ENCODE assay signal across 11 cellular contexts in the genomic region with DNA sequence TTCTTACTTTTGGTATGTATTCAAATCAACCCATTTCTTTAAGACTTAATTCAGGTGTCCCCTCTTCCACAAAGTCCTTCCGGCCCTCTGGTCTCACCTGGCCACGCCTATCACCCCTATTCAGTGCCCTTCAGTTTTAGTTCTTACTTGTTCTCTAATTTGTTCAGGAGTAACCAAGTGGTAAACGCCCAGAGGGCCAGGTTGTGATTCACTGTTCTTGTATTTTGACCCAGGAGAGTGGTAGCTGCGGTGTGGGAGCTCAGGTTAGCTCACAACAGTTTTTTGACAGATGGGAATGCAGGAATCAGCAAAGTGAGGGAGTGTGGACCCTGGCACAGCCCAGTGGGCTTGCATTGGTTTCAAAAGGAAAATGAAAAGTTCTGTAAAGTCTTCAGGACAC.
DNase-seq lines count a peak whose midpoint lies in the region; ATAC-seq lines count a peak whose summit lies in the region.
"Had no signal": no experiment of that assay in that cellular context is flagged by ENCODE, and none has a peak within 500 bp of the region (broad histone marks: within the 10 kb centered on the region; RNA-seq: fewer than 3 reads in every experiment).

No MANE protein-coding gene starts in this region.

- H3K27ac Mint-ChIP-seq in activated CD4-positive, alpha-beta T cell treated with anti-CD3 and anti-CD28 coated beads, Interleukin-2, amount 10 ng/mL, durations not matched to agents 24 days and 14 days: peak overlapping the region; percentile 84
- peak overlapping the region; percentile 87 to 91 for H3K27ac Mint-ChIP-seq in T-cell
- H3K27ac Mint-ChIP-seq in stimulated activated effector memory CD8-positive, alpha-beta T cell treated with anti-CD3 and anti-CD28 coated beads, Interleukin-12 subunit alpha, Interleukin-12 subunit beta, amount 100 ng/mL, for 72 hours: peak overlapping the region; percentile 70

- ATAC-seq in T-cell (replicated peaks in 1 of 4) (peak in 1 of 4 experiments; percentile 20), GM21576 (IDR thresholded peaks at IDR 0.05; ENCODE audit: unreplicated experiment) (no peak)
- ATAC-seq in stimulated activated effector memory CD8-positive, alpha-beta T cell treated with anti-CD3 and anti-CD28 coated beads, Interleukin-12 subunit alpha, Interleukin-12 subunit beta, amount 100 ng/mL, for 72 hours: no peak

- CTCF ChIA-PET in T-cell (lab: Charles Lee): interaction anchor here (0.6 to 5.0 kb wide), 65 partner anchors 8 to 436 kb away, joined by 3 to 151 read pairs (median 4); partner anchors contain the start of genes C6orf62 (in 1 of the 2) and RIPOR2 (in 1 of the 2)

- peak overlapping the region; percentile 86 for H3K27ac ChIP-seq in epithelial cell of prostate
- H3K27ac ChIP-seq: A549, left ventricle myocardium inferior, prostate gland had no signal

- no peaks in the 10 kb centered on the region for H3K27me3 Mint-ChIP-seq in activated CD4-positive, alpha-beta T cell treated with anti-CD3 and anti-CD28 coated beads, Interleukin-2, amount 10 ng/mL, durations not matched to agents 24 days and 14 days
- H3K27me3 Mint-ChIP-seq in T-cell: no peaks in the 10 kb centered on the region

- no peaks in the 10 kb centered on the region for H3K9me3 Mint-ChIP-seq in activated CD4-positive, alpha-beta T cell treated with anti-CD3 and anti-CD28 coated beads, Interleukin-2, amount 10 ng/mL, durations not matched to agents 24 days and 14 days
- H3K9me3 Mint-ChIP-seq in T-cell: no peaks in the 10 kb centered on the region
- H3K9me3 Mint-ChIP-seq in stimulated activated effector memory CD8-positive, alpha-beta T cell treated with anti-CD3 and anti-CD28 coated beads, Interleukin-12 subunit alpha, Interleukin-12 subunit beta, amount 100 ng/mL, for 72 hours: no peaks in the 10 kb centered on the region

- peaks cover 5% of the 10 kb centered on the region for H3K36me3 Mint-ChIP-seq in activated CD4-positive, alpha-beta T cell treated with anti-CD3 and anti-CD28 coated beads, Interleukin-2, amount 10 ng/mL, durations not matched to agents 24 days and 14 days (ENCODE audit: low read depth)
- H3K36me3 Mint-ChIP-seq in T-cell: no peaks in the 10 kb centered on the region
- peaks cover 21% of the 10 kb centered on the region for H3K36me3 Mint-ChIP-seq in stimulated activated effector memory CD8-positive, alpha-beta T cell treated with anti-CD3 and anti-CD28 coated beads, Interleukin-12 subunit alpha, Interleukin-12 subunit beta, amount 100 ng/mL, for 72 hours

- peak overlapping the region; percentile 31 for H3K4me3 Mint-ChIP-seq in activated CD4-positive, alpha-beta T cell treated with anti-CD3 and anti-CD28 coated beads, Interleukin-2, amount 10 ng/mL, durations not matched to agents 24 days and 14 days
- peak overlapping the region; percentile 8 to 63 (median 34) for H3K4me3 Mint-ChIP-seq in T-cell
- peak overlapping the region; percentile 9 for H3K4me3 Mint-ChIP-seq in stimulated activated effector memory CD8-positive, alpha-beta T cell treated with anti-CD3 and anti-CD28 coated beads, Interleukin-12 subunit alpha, Interleukin-12 subunit beta, amount 100 ng/mL, for 72 hours

- intact Hi-C loops in activated CD4-positive, alpha-beta T cell treated with anti-CD3 and anti-CD28 coated beads, Interleukin-2, amount 10 ng/mL, durations not matched to agents 24 days and 14 days (cut with micrococcal nuclease): loop anchor here (5.0 kb wide), 3 partner anchors 240 to 435 kb away; no protein-coding TSS in a partner anchor

- peaks cover 36% of the 10 kb centered on the region for H3K4me1 Mint-ChIP-seq in activated CD4-positive, alpha-beta T cell treated with anti-CD3 and anti-CD28 coated beads, Interleukin-2, amount 10 ng/mL, durations not matched to agents 24 days and 14 days
- H3K4me1 Mint-ChIP-seq in T-cell: peaks cover 40 to 51% (median 50%) of the 10 kb centered on the region in 3 donors
- peaks cover 45% of the 10 kb centered on the region for H3K4me1 Mint-ChIP-seq in stimulated activated effector memory CD8-positive, alpha-beta T cell treated with anti-CD3 and anti-CD28 coated beads, Interleukin-12 subunit alpha, Interleukin-12 subunit beta, amount 100 ng/mL, for 72 hours

- no peak for DNase-seq in activated CD4-positive, alpha-beta T cell treated with anti-CD3 and anti-CD28 coated beads, Interleukin-2, amount 10 ng/mL, durations not matched to agents 24 days and 14 days
- DNase-seq in activated CD4-positive, alpha-beta T cell treated with anti-CD3 and anti-CD28 coated beads, Interleukin-2, amount 50 U/mL, for 1 hour: no peak
- DNase-seq in T-cell (no peak), epithelial cell of prostate (ENCODE audit: low read depth, low spot score) (peak; percentile 40), DMS114 treated with DMSO at 0.1 percent for 48 hours (lab: John Stamatoyannopoulos, UW; ENCODE audit: unreplicated experiment) (no peak), epidermal melanocyte (ENCODE audit: insufficient read length, low spot score) (no peak)
- DNase-seq in stimulated activated effector memory CD8-positive, alpha-beta T cell treated with anti-CD3 and anti-CD28 coated beads, Interleukin-12 subunit alpha, Interleukin-12 subunit beta, amount 100 ng/mL, for 72 hours (ENCODE audit: low spot score in 2 of 2): no peak

- POLR2A ChIA-PET in T-cell (lab: Charles Lee): interaction anchor here (0.6 to 1.2 kb wide), 6 partner anchors 8 to 160 kb away, joined by 3 to 6 read pairs (median 4); no protein-coding TSS in a partner anchor
